In genomic region chr10:34538291-34538829, GRCh38 we compare ENCODE assay signal across 10 cellular contexts.
DNase-seq lines count a peak whose midpoint lies in the region; ATAC-seq and TF ChIP-seq lines count a peak whose summit lies in the region.
"Had no signal": no experiment of that assay in that cellular context is flagged by ENCODE, and none has a peak within 500 bp of the region (broad histone marks: within the 10 kb centered on the region; RNA-seq: fewer than 3 reads in every experiment).

No MANE protein-coding gene starts in this region.

- H3K27ac ChIP-seq in naive thymus-derived CD4-positive, alpha-beta T cell (ENCODE audit: low read depth, low read length), result no peak overlapping the region

- peaks cover 0 to 8% (median 6%) of the 10 kb centered on the region in 3 donors for H3K4me1 Mint-ChIP-seq in IgD-negative memory B cell
- peaks cover 0 to 14% (median 0%) of the 10 kb centered on the region in 7 donors for H3K4me1 Mint-ChIP-seq in naive thymus-derived CD4-positive, alpha-beta T cell

- H3K4me1 ChIP-seq in naive thymus-derived CD4-positive, alpha-beta T cell (ENCODE audit: control insufficient read depth in 2 of 2, insufficient read depth in 2 of 2, low read length in 2 of 2), result no peaks in the 10 kb centered on the region

- intact Hi-C loops in naive thymus-derived CD4-positive, alpha-beta T cell (cut with micrococcal nuclease), result no loop called here

- no peak overlapping the region for H3K27ac Mint-ChIP-seq in IgD-negative memory B cell
- no peak overlapping the region for H3K27ac Mint-ChIP-seq in naive thymus-derived CD4-positive, alpha-beta T cell

- H3K4me3 Mint-ChIP-seq in IgD-negative memory B cell, result peak overlapping the region; percentile 16 to 53 (median 26)
- H3K4me3 Mint-ChIP-seq in naive thymus-derived CD4-positive, alpha-beta T cell, result no peak overlapping the region

- ATAC-seq in GM21529 (IDR thresholded peaks at IDR 0.05; ENCODE audit: unreplicated experiment), result peak; percentile 48
- no peak for ATAC-seq in naive thymus-derived CD4-positive, alpha-beta T cell

- CTCF ChIA-PET in naive thymus-derived CD4-positive, alpha-beta T cell (lab: Charles Lee), result no interaction called here

- peak overlapping the region; percentile 17; the same call in 1 of the 2 replicates for H3K4me3 ChIP-seq in GM12864 (ENCODE audit: low read depth, low read length)
- no peak overlapping the region for H3K4me3 ChIP-seq in naive thymus-derived CD4-positive, alpha-beta T cell (ENCODE audit: low read length)

- no peaks in the 10 kb centered on the region for H3K9me3 ChIP-seq in naive thymus-derived CD4-positive, alpha-beta T cell (ENCODE audit: control insufficient read depth in 2 of 3, low read length in 3 of 3)

- POLR2A ChIA-PET in naive thymus-derived CD4-positive, alpha-beta T cell (lab: Charles Lee), result no interaction called here

- DNase-seq in GM12864 (ENCODE audit: low read depth) (peak; percentile 30), kidney tubule cell (ENCODE audit: low spot score) (peak; percentile 22), NCI-H1417 (lab: John Stamatoyannopoulos, UW) (no peak), Kasumi-1 (lab: John Stamatoyannopoulos, UW) (no peak)
- no peak for DNase-seq in stimulated activated naive CD4-positive, alpha-beta T cell treated with Interleukin-2 at 50 U/mL for 16 hours (lab: John Stamatoyannopoulos, UW)
- DNase-seq in naive thymus-derived CD4-positive, alpha-beta T cell, result no peak
- DNase-seq: activated T-cell treated with anti-CD3 and anti-CD28 coated beads, Interleukin-2, amount 50 U/mL, for 48 hours; NCI-H2081 treated with DMSO at 0.1 percent for 48 hours had no signal

- H3K36me3 Mint-ChIP-seq in IgD-negative memory B cell, result no peaks in the 10 kb centered on the region
- H3K36me3 Mint-ChIP-seq in naive thymus-derived CD4-positive, alpha-beta T cell, result no peaks in the 10 kb centered on the region

- H3K27me3 Mint-ChIP-seq in IgD-negative memory B cell, result no peaks in the 10 kb centered on the region
- H3K27me3 Mint-ChIP-seq in naive thymus-derived CD4-positive, alpha-beta T cell, result peaks cover 0 to 14% (median 5%) of the 10 kb centered on the region in 5 donors

- TF ChIP-seq CTCF in GM12864 (IDR thresholded peaks at IDR 0.05; ENCODE audit: low read depth, low read length, missing control alignments), result no peak

- H3K27me3 ChIP-seq in naive thymus-derived CD4-positive, alpha-beta T cell (ENCODE audit: control insufficient read depth in 2 of 2, insufficient read depth in 2 of 2, low read length in 2 of 2), result no peaks in the 10 kb centered on the region

- H3K36me3 ChIP-seq in naive thymus-derived CD4-positive, alpha-beta T cell (ENCODE audit: control insufficient read depth in 2 of 3, insufficient read depth in 3 of 3, low read length in 3 of 3), result no peaks in the 10 kb centered on the region

- peaks cover 0 to 4% (median 2%) of the 10 kb centered on the region in 3 donors for H3K9me3 Mint-ChIP-seq in IgD-negative memory B cell
- H3K9me3 Mint-ChIP-seq in naive thymus-derived CD4-positive, alpha-beta T cell, result peaks cover 0 to 6% (median 0%) of the 10 kb centered on the region in 11 donors

Comparison
In these comparisons a context has a peak if more than half of its experiments do, and no peak if none do; other contexts are left out.
1. DNase-seq: peak in GM12864 (single experiment) and kidney tubule cell (single experiment); none in stimulated activated naive CD4-positive, alpha-beta T cell treated with Interleukin-2 at 50 U/mL for 16 hours (single experiment), NCI-H1417 (0 of 3), Kasumi-1 (0 of 2) and naive thymus-derived CD4-positive, alpha-beta T cell (0 of 9).
2. H3K4me3 Mint-ChIP-seq: peak in IgD-negative memory B cell (4 of 4); none in naive thymus-derived CD4-positive, alpha-beta T cell (0 of 10).